ENCODE assay signal across 10 cellular contexts in the genomic region with DNA sequence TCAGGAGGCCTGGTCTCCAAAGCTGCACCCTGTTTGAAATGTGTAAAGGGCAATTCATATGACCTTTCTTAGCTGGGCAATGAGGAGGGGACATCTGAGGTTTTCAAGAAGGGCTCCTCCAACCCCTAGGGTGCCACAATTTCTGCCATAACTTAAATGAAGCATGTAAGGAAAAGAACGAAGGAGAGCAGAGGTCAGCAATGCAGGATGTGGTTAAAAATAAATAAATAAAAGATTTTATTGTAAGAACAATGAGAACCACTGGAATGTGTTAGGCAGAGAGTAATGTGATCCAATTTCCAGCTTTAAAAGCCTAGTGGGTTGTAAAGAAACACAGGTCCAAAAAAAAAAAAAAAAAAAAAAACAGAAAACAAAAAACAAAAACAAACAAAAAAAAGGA.
DNase-seq lines count a peak whose midpoint lies in the region; ATAC-seq and TF ChIP-seq lines count a peak whose summit lies in the region.
"Had no signal": no experiment of that assay in that cellular context is flagged by ENCODE, and none has a peak within 500 bp of the region (broad histone marks: within the 10 kb centered on the region; RNA-seq: fewer than 3 reads in every experiment).

No MANE protein-coding gene starts in this region.

- no peak overlapping the region for H3K4me3 ChIP-seq in kidney epithelial cell (ENCODE audit: low read depth, low read length)
- H3K4me3 ChIP-seq: BLaER1 had no signal

- no peaks in the 10 kb centered on the region for H3K27me3 ChIP-seq in kidney epithelial cell (ENCODE audit: control insufficient read depth, insufficient read depth, low read length)
- H3K27me3 ChIP-seq: BLaER1 had no signal

- H3K36me3 ChIP-seq in kidney epithelial cell (ENCODE audit: control insufficient read depth, insufficient read depth, low read length) = no peaks in the 10 kb centered on the region
- H3K36me3 ChIP-seq: BLaER1 had no signal

- TF ChIP-seq CTCF in AG09319 (IDR thresholded peaks at IDR 0.05; ENCODE audit: low read depth, low read length) (no peak), kidney epithelial cell (IDR thresholded peaks at IDR 0.05; ENCODE audit: insufficient read depth, low read length, poor library complexity, severe bottlenecking) (no peak)

- ATAC-seq in GM21825 (IDR thresholded peaks at IDR 0.05; ENCODE audit: unreplicated experiment) = no peak
- ATAC-seq in GM19467 (IDR thresholded peaks at IDR 0.05; ENCODE audit: unreplicated experiment) = no peak
- ATAC-seq: activated naive CD8-positive, alpha-beta T cell treated with anti-CD3 and anti-CD28 coated beads, Interleukin-2, amount 50 U/mL, for 24 hours had no signal

- DNase-seq in AG09319 (ENCODE audit: extremely low read depth, low read depth) (peak; percentile 60), LHCN-M2 (ENCODE audit: low read depth) (peak; percentile 96), brain pericyte (ENCODE audit: low read depth, low spot score) (peak; percentile 67), kidney epithelial cell (ENCODE audit: low read depth) (peak; percentile 57), NCI-H82 (lab: John Stamatoyannopoulos, UW) (no peak)
- DNase-seq in stimulated activated naive CD4-positive, alpha-beta T cell (lab: John Stamatoyannopoulos, UW) = no peak
- DNase-seq: activated naive CD8-positive, alpha-beta T cell treated with anti-CD3 and anti-CD28 coated beads, Interleukin-2, amount 50 U/mL, for 24 hours had no signal

Comparison
In these comparisons a context has a peak if more than half of its experiments do, and no peak if none do; other contexts are left out.
1. DNase-seq: peak in AG09319 (single experiment), LHCN-M2 (single experiment), brain pericyte (single experiment) and kidney epithelial cell (single experiment); none in stimulated activated naive CD4-positive, alpha-beta T cell (0 of 6) and NCI-H82 (single experiment).